ENCODE assay signal across 8 cellular contexts in genomic region chr2:233711312-233712008, GRCh38. TPM values are rescaled to one million over a fixed set of nuclear protein-coding genes. Genes with fewer than 3 reads are reported as not detected.
DNase-seq lines count a peak whose midpoint lies in the region; ATAC-seq, FAIRE-seq and TF ChIP-seq lines count a peak whose summit lies in the region.

No MANE protein-coding gene starts in this region.

- no peak overlapping the region for H3K27ac Mint-ChIP-seq in CD4-positive, CD25-positive, alpha-beta regulatory T cell
- no peak overlapping the region for H3K27ac Mint-ChIP-seq in WTC11

- POLR2A ChIA-PET in WTC11 (lab: Charles Lee), result no interaction called here

- H3K79me2 ChIP-seq in mammary epithelial cell (ENCODE audit: insufficient read depth, low read length), result no peaks in the 10 kb centered on the region

- no peak overlapping the region for H3K4me2 ChIP-seq in mammary epithelial cell (ENCODE audit: insufficient read depth, low read depth, low read length)

- no peak overlapping the region for H3K27ac ChIP-seq in CD4-positive, CD25-positive, alpha-beta regulatory T cell (ENCODE audit: insufficient read depth, low read length, poor library complexity, severe bottlenecking)
- H3K27ac ChIP-seq in mammary epithelial cell (ENCODE audit: insufficient read depth, low read depth, low read length), result no peak overlapping the region
- no peak overlapping the region for H3K27ac ChIP-seq in kidney (ENCODE audit: low read depth in 2 of 2, low read length in 2 of 2)

- H3K9me3 Mint-ChIP-seq in CD4-positive, CD25-positive, alpha-beta regulatory T cell, result peaks cover 0 to 1% (median 0%) of the 10 kb centered on the region in 7 donors
- peaks cover 3% of the 10 kb centered on the region for H3K9me3 Mint-ChIP-seq in WTC11

- H3K27me3 Mint-ChIP-seq in CD4-positive, CD25-positive, alpha-beta regulatory T cell, result peaks cover 20% of the 10 kb centered on the region
- no peaks in the 10 kb centered on the region; the same call in 1 of the 2 replicates for H3K27me3 Mint-ChIP-seq in WTC11 (ENCODE audit: low read depth)

- CTCF ChIA-PET in WTC11 (lab: Charles Lee) (interaction anchor here (0.6 to 3.2 kb wide), 16 partner anchors 12 to 295 kb away, joined by 3 to 19 read pairs (median 4); partner anchors contain the start of genes UGT1A7 and UGT1A9), mammary epithelial cell (lab: Charles Lee; ENCODE audit: low non-redundant PET) (interaction anchor here (0.5 kb wide), 1 partner anchor 121 kb away, joined by 5 read pairs; no protein-coding TSS in a partner anchor)

- H3K36me3 ChIP-seq in CD4-positive, CD25-positive, alpha-beta regulatory T cell (ENCODE audit: control insufficient read depth, insufficient read depth, low read length), result no peaks in the 10 kb centered on the region
- H3K36me3 ChIP-seq in mammary epithelial cell (ENCODE audit: insufficient read depth, low read length) (no peaks in the 10 kb centered on the region), kidney (ENCODE audit: control insufficient read depth in 1 of 2, insufficient read depth in 2 of 2, low read length in 2 of 2) (peaks cover 0 to 4% of the 10 kb centered on the region in 2 donors)

- no peaks in the 10 kb centered on the region for H4K20me1 ChIP-seq in mammary epithelial cell (ENCODE audit: insufficient read depth, low read length)

- H3K9me3 ChIP-seq in CD4-positive, CD25-positive, alpha-beta regulatory T cell (ENCODE audit: control insufficient read depth in 2 of 2, low read length in 2 of 2), result no peaks in the 10 kb centered on the region
- H3K9me3 ChIP-seq in mammary epithelial cell (replicated peaks; ENCODE audit: insufficient read depth, low read length) (no peaks in the 10 kb centered on the region), kidney (ENCODE audit: control insufficient read depth in 1 of 2, low read length in 2 of 2) (no peaks in the 10 kb centered on the region)

- no peak for FAIRE-seq in kidney (lab: Jason Lieb, UNC)

- TF ChIP-seq CTCF in WTC11 (IDR thresholded peaks at IDR 0.05) (peak; percentile 80), mammary epithelial cell (conservative IDR thresholded peaks at IDR 0.05 in 1 of 2, IDR thresholded peaks at IDR 0.05 in 1 of 2; ENCODE audit: extremely low read depth in 1 of 2, insufficient read depth in 1 of 2, low read depth in 1 of 2, low read length in 2 of 2) (peak; percentile 88 to 92), kidney (IDR thresholded peaks at IDR 0.05; ENCODE audit: borderline replicate concordance, extremely low read depth, insufficient read depth) (peak; percentile 69)

- BruUV-seq in mammary epithelial cell (replicated peaks; lab: Mats Ljungman, UMichigan), result no TSS peak

- no peaks in the 10 kb centered on the region for H3K4me1 Mint-ChIP-seq in CD4-positive, CD25-positive, alpha-beta regulatory T cell
- peaks cover 4% of the 10 kb centered on the region; the same call in 1 of the 2 replicates for H3K4me1 Mint-ChIP-seq in WTC11

- peak overlapping the region; percentile 50 for H2AFZ ChIP-seq in mammary epithelial cell (ENCODE audit: low read depth, low read length)

- DNase-seq in CD4-positive, CD25-positive, alpha-beta regulatory T cell, result peak; percentile 29 to 52 (median 40)
- peak; percentile 43 for DNase-seq in NCI-H2107 (lab: John Stamatoyannopoulos, UW)
- DNase-seq in WTC11 (ENCODE audit: low spot score), result peak; percentile 89
- DNase-seq in mammary epithelial cell, result peak; percentile 60
- peak; percentile 91 for DNase-seq in kidney
- peak; percentile 66 for DNase-seq in stimulated activated CD4-positive, alpha-beta T cell treated with anti-CD3 and anti-CD28 coated beads, Interleukin-1b, Interleukin-23, amount 100 ng/mL, for 48 hours

- no peaks in the 10 kb centered on the region for H3K4me1 ChIP-seq in CD4-positive, CD25-positive, alpha-beta regulatory T cell (ENCODE audit: control insufficient read depth, insufficient read depth, low read length, poor library complexity, severe bottlenecking)
- H3K4me1 ChIP-seq in mammary epithelial cell (ENCODE audit: insufficient read depth, low read length), result peaks cover 4% of the 10 kb centered on the region
- peaks cover 4 to 12% of the 10 kb centered on the region in 2 donors for H3K4me1 ChIP-seq in kidney (ENCODE audit: control insufficient read depth in 1 of 2, insufficient read depth in 1 of 2, low read depth in 1 of 2, low read length in 2 of 2)

- 28% methylated on average over 10 of the region's 11 CpGs for WGBS in mammary epithelial cell (ENCODE audit: low coverage, missing lambda C conversion rate)

- H3K4me3 ChIP-seq in CD4-positive, CD25-positive, alpha-beta regulatory T cell (ENCODE audit: low read depth, low read length), result no peak overlapping the region
- H3K4me3 ChIP-seq in mammary epithelial cell (replicated peaks in 1 of 3; ENCODE audit: insufficient read depth in 1 of 3, low read depth in 2 of 3, low read length in 3 of 3) (no peak overlapping the region), kidney (ENCODE audit: low read length in 2 of 2) (no peak overlapping the region)

- intact Hi-C loops in mammary epithelial cell (cut with micrococcal nuclease), result loop anchor here (1.0 to 2.0 kb wide), 8 partner anchors 68 to 307 kb away; partner anchors contain the start of gene USP40
- intact Hi-C loops in kidney (cut with DNase I), result no loop called here

- peaks cover 9% of the 10 kb centered on the region for H3K27me3 ChIP-seq in CD4-positive, CD25-positive, alpha-beta regulatory T cell (ENCODE audit: control insufficient read depth, insufficient read depth, low read length)
- no peaks in the 10 kb centered on the region for H3K27me3 ChIP-seq in mammary epithelial cell (ENCODE audit: insufficient read depth, low read length)

- in situ Hi-C loops in mammary epithelial cell (cut with MboI; ENCODE audit: low sequenced_read_pairs in 2 of 2), result no loop called here

- no peaks in the 10 kb centered on the region for H3K36me3 Mint-ChIP-seq in CD4-positive, CD25-positive, alpha-beta regulatory T cell
- no peaks in the 10 kb centered on the region for H3K36me3 Mint-ChIP-seq in WTC11

- dilution Hi-C loops in mammary epithelial cell (cut with HindIII; ENCODE audit: low sequenced_read_pairs), result no loop called here

- peak in 1 of 2 donors; percentile 53 for ATAC-seq in CD4-positive, CD25-positive, alpha-beta regulatory T cell (ENCODE audit: low read depth in 2 of 2)
- ATAC-seq in GM21825 (IDR thresholded peaks at IDR 0.05; ENCODE audit: unreplicated experiment), result peak; percentile 58
- ATAC-seq in WTC11, result peak; percentile 97
- ATAC-seq in HG03097 (IDR thresholded peaks at IDR 0.05; ENCODE audit: low FRiP score, unreplicated experiment), result no peak

- no peak overlapping the region for H3K4me3 Mint-ChIP-seq in CD4-positive, CD25-positive, alpha-beta regulatory T cell
- no peak overlapping the region for H3K4me3 Mint-ChIP-seq in WTC11

- no peak overlapping the region for H3K9ac ChIP-seq in mammary epithelial cell (ENCODE audit: insufficient read depth, low read length)
- H3K9ac ChIP-seq in kidney (ENCODE audit: low read length in 2 of 2), result no peak overlapping the region

TF ChIP-seq in WTC11, 78 proteins besides CTCF, POLR2A, EP300 and RAD21 (continues in another document):
- TF ChIP-seq SOX15 (CRISPR knock-in tag; IDR thresholded peaks at IDR 0.05) (no peak), EMX1 (CRISPR knock-in tag; IDR thresholded peaks at IDR 0.05) (no peak), NR2C2 (CRISPR knock-in tag; IDR thresholded peaks at IDR 0.05) (no peak)
- TF ChIP-seq, protein P1, sequence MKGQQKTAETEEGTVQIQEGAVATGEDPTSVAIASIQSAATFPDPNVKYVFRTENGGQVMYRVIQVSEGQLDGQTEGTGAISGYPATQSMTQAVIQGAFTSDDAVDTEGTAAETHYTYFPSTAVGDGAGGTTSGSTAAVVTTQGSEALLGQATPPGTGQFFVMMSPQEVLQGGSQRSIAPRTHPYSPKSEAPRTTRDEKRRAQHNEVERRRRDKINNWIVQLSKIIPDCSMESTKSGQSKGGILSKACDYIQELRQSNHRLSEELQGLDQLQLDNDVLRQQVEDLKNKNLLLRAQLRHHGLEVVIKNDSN (CRISPR knock-in tag; IDR thresholded peaks at IDR 0.05), result no peak

RNA-seq across cellular contexts. Expression of gene UGT1A5, which starts 1.2 kb away (rescaled TPM):
- not detected for total RNA-seq in CD4-positive, CD25-positive, alpha-beta regulatory T cell
- not detected for polyA plus RNA-seq in CD4-positive, CD25-positive, alpha-beta regulatory T cell
- total RNA-seq in WTC11 (2021) (not detected in 3 replicates), mammary epithelial cell (1 to 10 TPM in 1 of 2 donors, under 1 TPM in 1; 0.99 to 1.3 TPM), kidney (2.1 TPM)
- polyA plus RNA-seq in mammary epithelial cell (not detected), kidney (ENCODE audit: insufficient read depth, low read depth, low replicate concordance) (not detected)
- polyA minus RNA-seq in mammary epithelial cell, result not detected

RNA-seq across cellular contexts. Expression of gene UGT1A4, which starts 7.1 kb away (rescaled TPM):
- not detected for total RNA-seq in CD4-positive, CD25-positive, alpha-beta regulatory T cell
- not detected for polyA plus RNA-seq in CD4-positive, CD25-positive, alpha-beta regulatory T cell
- total RNA-seq in WTC11 (2021), result 0.14 to 0.22 TPM in 2 of 3 replicates, not detected in the other
- total RNA-seq in mammary epithelial cell, result under 1 TPM; 0.14 to 0.83 TPM
- not detected for polyA plus RNA-seq in mammary epithelial cell
- not detected for polyA minus RNA-seq in mammary epithelial cell
- total RNA-seq in kidney, result 1.1 TPM
- polyA plus RNA-seq in kidney (ENCODE audit: insufficient read depth, low read depth, low replicate concordance), result 0.84 TPM

RNA-seq across cellular contexts. Expression of gene UGT1A3, which starts 17.4 kb away (rescaled TPM):
- not detected for total RNA-seq in CD4-positive, CD25-positive, alpha-beta regulatory T cell
- not detected for polyA plus RNA-seq in CD4-positive, CD25-positive, alpha-beta regulatory T cell
- not detected in 3 replicates for total RNA-seq in WTC11 (2021)
- under 1 TPM; 0.40 to 0.67 TPM for total RNA-seq in mammary epithelial cell
- not detected for polyA plus RNA-seq in mammary epithelial cell
- polyA minus RNA-seq in mammary epithelial cell, result not detected
- total RNA-seq in kidney, result 0.57 TPM
- 0.47 TPM for polyA plus RNA-seq in kidney (ENCODE audit: insufficient read depth, low read depth, low replicate concordance)

RNA-seq across cellular contexts. Expression of gene UGT1A6, which starts 18.8 kb away (rescaled TPM):
- not detected for total RNA-seq in CD4-positive, CD25-positive, alpha-beta regulatory T cell
- not detected for polyA plus RNA-seq in CD4-positive, CD25-positive, alpha-beta regulatory T cell
- total RNA-seq in WTC11 (2021) (0.53 TPM in 1 of 3 replicates, not detected in the others), mammary epithelial cell (10 to 100 TPM in 1 of 2 donors, 1 to 10 TPM in 1; 5.6 to 10.5 TPM), kidney (43.7 TPM)
- polyA plus RNA-seq in mammary epithelial cell (1.9 TPM), kidney (ENCODE audit: insufficient read depth, low read depth, low replicate concordance) (110 TPM)
- polyA minus RNA-seq in mammary epithelial cell, result not detected

RNA-seq across cellular contexts. Expression of gene UGT1A7, which starts 29.8 kb away (rescaled TPM):
- not detected for total RNA-seq in CD4-positive, CD25-positive, alpha-beta regulatory T cell
- polyA plus RNA-seq in CD4-positive, CD25-positive, alpha-beta regulatory T cell, result not detected
- not detected in 3 replicates for total RNA-seq in WTC11 (2021)
- under 1 TPM; 0.61 to 0.83 TPM for total RNA-seq in mammary epithelial cell
- polyA plus RNA-seq in mammary epithelial cell, result not detected
- not detected for polyA minus RNA-seq in mammary epithelial cell
- 0.35 TPM for total RNA-seq in kidney
- 1.3 TPM for polyA plus RNA-seq in kidney (ENCODE audit: insufficient read depth, low read depth, low replicate concordance)

Comparison
In these comparisons a context has a peak if more than half of its experiments do, and no peak if none do; other contexts are left out.
1. DNase-seq: peak in every context shown above with its lines; median percentile 91 in kidney; 89 in WTC11; 66 in stimulated activated CD4-positive, alpha-beta T cell treated with anti-CD3 and anti-CD28 coated beads, Interleukin-1b, Interleukin-23, amount 100 ng/mL, for 48 hours; 60 in mammary epithelial cell; 43 in NCI-H2107; 40 in CD4-positive, CD25-positive, alpha-beta regulatory T cell.